ENCODE assay signal across 2 cellular contexts in genomic region chr16:2034695-2035430, GRCh38.
TF ChIP-seq lines count a peak whose summit lies in the region.

No MANE protein-coding gene starts in this region.

TF ChIP-seq in SK-N-SH, 30 proteins besides CTCF, POLR2A, EP300 and RAD21 (continued from another document):
- TF ChIP-seq, protein P1, sequence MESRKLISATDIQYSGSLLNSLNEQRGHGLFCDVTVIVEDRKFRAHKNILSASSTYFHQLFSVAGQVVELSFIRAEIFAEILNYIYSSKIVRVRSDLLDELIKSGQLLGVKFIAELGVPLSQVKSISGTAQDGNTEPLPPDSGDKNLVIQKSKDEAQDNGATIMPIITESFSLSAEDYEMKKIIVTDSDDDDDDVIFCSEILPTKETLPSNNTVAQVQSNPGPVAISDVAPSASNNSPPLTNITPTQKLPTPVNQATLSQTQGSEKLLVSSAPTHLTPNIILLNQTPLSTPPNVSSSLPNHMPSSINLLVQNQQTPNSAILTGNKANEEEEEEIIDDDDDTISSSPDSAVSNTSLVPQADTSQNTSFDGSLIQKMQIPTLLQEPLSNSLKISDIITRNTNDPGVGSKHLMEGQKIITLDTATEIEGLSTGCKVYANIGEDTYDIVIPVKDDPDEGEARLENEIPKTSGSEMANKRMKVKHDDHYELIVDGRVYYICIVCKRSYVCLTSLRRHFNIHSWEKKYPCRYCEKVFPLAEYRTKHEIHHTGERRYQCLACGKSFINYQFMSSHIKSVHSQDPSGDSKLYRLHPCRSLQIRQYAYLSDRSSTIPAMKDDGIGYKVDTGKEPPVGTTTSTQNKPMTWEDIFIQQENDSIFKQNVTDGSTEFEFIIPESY (IDR thresholded peaks at IDR 0.05; ENCODE audit: borderline replicate concordance, low read depth) = no peak
- TF ChIP-seq FOXJ3 (CRISPR knock-in tag; IDR thresholded peaks at IDR 0.05) = no peak
- no peak for TF ChIP-seq FOSL2 (IDR thresholded peaks at IDR 0.05; ENCODE audit: borderline replicate concordance, low read depth)
- TF ChIP-seq REST (IDR thresholded peaks at IDR 0.05; ENCODE audit: low read depth, low read length) = no peak
- TF ChIP-seq, protein P2, sequence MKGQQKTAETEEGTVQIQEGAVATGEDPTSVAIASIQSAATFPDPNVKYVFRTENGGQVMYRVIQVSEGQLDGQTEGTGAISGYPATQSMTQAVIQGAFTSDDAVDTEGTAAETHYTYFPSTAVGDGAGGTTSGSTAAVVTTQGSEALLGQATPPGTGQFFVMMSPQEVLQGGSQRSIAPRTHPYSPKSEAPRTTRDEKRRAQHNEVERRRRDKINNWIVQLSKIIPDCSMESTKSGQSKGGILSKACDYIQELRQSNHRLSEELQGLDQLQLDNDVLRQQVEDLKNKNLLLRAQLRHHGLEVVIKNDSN (IDR thresholded peaks at IDR 0.05; ENCODE audit: borderline replicate concordance, low read depth) = no peak
- no peak for TF ChIP-seq IRF3 (IDR thresholded peaks at IDR 0.05; ENCODE audit: low read depth, low read length)
- no peak for TF ChIP-seq POLR2AphosphoS5 (IDR thresholded peaks at IDR 0.05; ENCODE audit: low read depth, low read length)
- TF ChIP-seq TEAD4 (IDR thresholded peaks at IDR 0.05; ENCODE audit: borderline replicate concordance, insufficient read depth) = no peak
- no peak for TF ChIP-seq RXRA (IDR thresholded peaks at IDR 0.05; ENCODE audit: borderline replicate concordance, low read depth)

TF ChIP-seq in SK-N-SH treated with all-trans-retinoic acid at 6 μM for 48 hours, 23 proteins besides CTCF, POLR2A, EP300 and RAD21 (continued from another document):
- TF ChIP-seq, protein P3, sequence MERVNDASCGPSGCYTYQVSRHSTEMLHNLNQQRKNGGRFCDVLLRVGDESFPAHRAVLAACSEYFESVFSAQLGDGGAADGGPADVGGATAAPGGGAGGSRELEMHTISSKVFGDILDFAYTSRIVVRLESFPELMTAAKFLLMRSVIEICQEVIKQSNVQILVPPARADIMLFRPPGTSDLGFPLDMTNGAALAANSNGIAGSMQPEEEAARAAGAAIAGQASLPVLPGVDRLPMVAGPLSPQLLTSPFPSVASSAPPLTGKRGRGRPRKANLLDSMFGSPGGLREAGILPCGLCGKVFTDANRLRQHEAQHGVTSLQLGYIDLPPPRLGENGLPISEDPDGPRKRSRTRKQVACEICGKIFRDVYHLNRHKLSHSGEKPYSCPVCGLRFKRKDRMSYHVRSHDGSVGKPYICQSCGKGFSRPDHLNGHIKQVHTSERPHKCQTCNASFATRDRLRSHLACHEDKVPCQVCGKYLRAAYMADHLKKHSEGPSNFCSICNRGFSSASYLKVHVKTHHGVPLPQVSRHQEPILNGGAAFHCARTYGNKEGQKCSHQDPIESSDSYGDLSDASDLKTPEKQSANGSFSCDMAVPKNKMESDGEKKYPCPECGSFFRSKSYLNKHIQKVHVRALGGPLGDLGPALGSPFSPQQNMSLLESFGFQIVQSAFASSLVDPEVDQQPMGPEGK (CRISPR knock-in tag; IDR thresholded peaks at IDR 0.05; ENCODE audit: borderline replicate concordance) = no peak
- TF ChIP-seq GLIS3 (CRISPR knock-in tag; IDR thresholded peaks at IDR 0.05) = no peak
